In the genomic region with DNA sequence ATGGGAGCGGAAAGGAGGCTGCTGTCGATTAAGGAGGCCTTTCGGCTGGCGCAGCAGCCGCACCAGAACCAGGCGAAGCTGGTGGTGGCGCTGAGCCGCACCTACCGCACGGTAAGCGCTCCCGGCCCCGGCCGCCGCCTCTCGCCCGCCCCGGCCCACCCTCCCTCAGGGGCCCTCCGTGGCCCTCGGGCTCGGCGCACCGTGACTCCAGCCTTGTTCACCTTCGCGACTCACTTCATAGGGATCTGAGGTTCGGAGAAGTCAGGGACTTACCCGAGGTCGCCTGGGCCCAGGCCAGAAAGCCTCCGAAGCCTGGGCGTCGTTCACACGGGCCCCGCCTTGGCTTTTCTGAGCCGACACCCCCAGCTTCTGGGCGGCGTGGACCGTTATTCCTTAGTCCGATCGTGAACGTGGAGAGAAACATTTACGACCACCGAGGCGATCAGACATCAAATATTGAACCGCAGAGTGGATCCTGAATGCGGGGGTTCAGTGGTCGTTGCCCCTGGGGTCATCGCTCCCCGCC, we compare ENCODE assay signal across 8 cellular contexts. TPM values are rescaled to one million over a fixed set of nuclear protein-coding genes. Genes with fewer than 3 reads are reported as not detected.
DNase-seq lines count a peak whose midpoint lies in the region; ATAC-seq and TF ChIP-seq lines count a peak whose summit lies in the region.

No MANE protein-coding gene starts in this region.

- H3K9me2 ChIP-seq in GM23248 (ENCODE audit: insufficient read depth) (no peaks in the 10 kb centered on the region), Karpas-422 (replicated peaks; ENCODE audit: insufficient read depth, low read length) (no peaks in the 10 kb centered on the region)

- H3K9me3 ChIP-seq in GM23248 (ENCODE audit: low read depth) (no peaks in the 10 kb centered on the region), Karpas-422 (ENCODE audit: low read length) (no peaks in the 10 kb centered on the region), body of pancreas (no peaks in the 10 kb centered on the region), transverse colon (no peaks in the 10 kb centered on the region)

- TF ChIP-seq CTCF in body of pancreas (IDR thresholded peaks at IDR 0.05) (no peak), lower leg skin (IDR thresholded peaks at IDR 0.05) (no peak), transverse colon (IDR thresholded peaks at IDR 0.05) (no peak)

- peak; percentile 7 for ATAC-seq in body of pancreas

- H2AFZ ChIP-seq in GM23248, result peak overlapping the region; percentile 95
- no peak overlapping the region for H2AFZ ChIP-seq in Karpas-422 (ENCODE audit: low read length)

- H3K4me2 ChIP-seq in GM23248 (ENCODE audit: unreplicated experiment) (peak overlapping the region; percentile 97), Karpas-422 (ENCODE audit: low read depth, low read length, poor library complexity, severe bottlenecking) (peak overlapping the region; percentile 80)

- H4K20me1 ChIP-seq in GM23248 (ENCODE audit: insufficient read depth) (peaks cover 10% of the 10 kb centered on the region; the same call in 1 of the 2 replicates), Karpas-422 (ENCODE audit: insufficient read depth, low read depth, low read length) (peaks cover 35% of the 10 kb centered on the region)

- peaks cover 4% of the 10 kb centered on the region; the same call in 1 of the 2 replicates for H3K36me3 ChIP-seq in GM23248 (ENCODE audit: low read depth)
- peaks cover 57% of the 10 kb centered on the region for H3K36me3 ChIP-seq in Karpas-422 (ENCODE audit: insufficient read depth, low read length)
- no peaks in the 10 kb centered on the region for H3K36me3 ChIP-seq in body of pancreas (replicated peaks in 1 of 2; ENCODE audit: insufficient read depth in 1 of 2, low read depth in 2 of 2)
- H3K36me3 ChIP-seq in transverse colon, result no peaks in the 10 kb centered on the region

- H3K27ac ChIP-seq in GM23248 (peak overlapping the region; percentile 29), Karpas-422 (ENCODE audit: low read length) (peak overlapping the region; percentile 64), body of pancreas (peak overlapping the region in 1 of 4 donors; percentile 95), transverse colon (peak overlapping the region in 3 of 4 donors; percentile 55 to 99 (median 96))

- in situ Hi-C loops in GM23248 (cut with MboI) (loop anchor here (25.0 kb wide), 1 partner anchor 249 kb away; no protein-coding TSS in a partner anchor), transverse colon (cut with MboI; ENCODE audit: low pct_ligation_motif_present in 1 of 4, low pct_unique_long_range_greater_than_20kb in 1 of 4, low sequenced_read_pairs in 3 of 4) (loop anchor here in 3 of 4 donors (25.0 kb wide), 3 partner anchors 224 to 776 kb away; a partner anchor contains a TSS)

- H3K9ac ChIP-seq in GM23248 (peak overlapping the region; percentile 84), Karpas-422 (ENCODE audit: low read length) (peak overlapping the region; percentile 84)

- DNase-seq in DMS 273 (lab: John Stamatoyannopoulos, UW; ENCODE audit: unreplicated experiment), result peak; percentile 72
- DNase-seq in DMS 273 treated with DMSO at 0.1 percent for 48 hours (lab: John Stamatoyannopoulos, UW), result no peak
- peak; percentile 75 for DNase-seq in GM23248
- DNase-seq in Karpas-422, result no peak
- DNase-seq in body of pancreas, result peak in 2 of 4 donors; percentile 7 to 17
- DNase-seq in lower leg skin (ENCODE audit: low spot score in 2 of 2), result peak in 1 of 2 donors; percentile 85
- peak; percentile 18 for DNase-seq in transverse colon
- DNase-seq in NCI-H2196 (lab: John Stamatoyannopoulos, UW; ENCODE audit: unreplicated experiment), result no peak

- H3K79me2 ChIP-seq in GM23248 (ENCODE audit: insufficient read depth), result peaks cover 93% of the 10 kb centered on the region
- peaks cover 96% of the 10 kb centered on the region for H3K79me2 ChIP-seq in Karpas-422 (ENCODE audit: low read length)

- 1 to 2% methylated on average over 33 to 46 of the region's 48 CpGs for WGBS in GM23248 (ENCODE audit: low coverage in 1 of 2, low lambda C conversion rate in 2 of 2, missing lambda C conversion rate in 2 of 2), 2 experiments
- 1 to 7% methylated on average over 8 to 45 of the region's 48 CpGs for WGBS in body of pancreas, 2 donors
- WGBS in lower leg skin, 2 donors, result 1 to 2% methylated on average over 28 to 43 of the region's 48 CpGs
- WGBS in transverse colon (ENCODE audit: low coverage in 1 of 2), 2 donors, result 1% methylated on average over 22 of the region's 48 CpGs; no CpG with 5 or more reads in 1 of the 2 donors

- H3K27me3 ChIP-seq in GM23248 (replicated peaks; ENCODE audit: insufficient read depth), result no peaks in the 10 kb centered on the region
- H3K27me3 ChIP-seq in Karpas-422 (ENCODE audit: low read length), result no peaks in the 10 kb centered on the region
- no peaks in the 10 kb centered on the region for H3K27me3 ChIP-seq in body of pancreas
- no peaks in the 10 kb centered on the region for H3K27me3 ChIP-seq in transverse colon

- H3K4me3 ChIP-seq in GM23248 (peak overlapping the region; percentile 97), Karpas-422 (ENCODE audit: low read length) (peak overlapping the region; percentile 93), body of pancreas (peak overlapping the region; percentile 28 to 53), lower leg skin (ENCODE audit: low read depth, poor library complexity, severe bottlenecking) (peak overlapping the region; percentile 31), transverse colon (peak overlapping the region; percentile 45 to 89 (median 72))

- peaks cover 61% of the 10 kb centered on the region for H3K4me1 ChIP-seq in GM23248 (ENCODE audit: insufficient read depth)
- peaks cover 48% of the 10 kb centered on the region for H3K4me1 ChIP-seq in Karpas-422 (ENCODE audit: low read length)
- H3K4me1 ChIP-seq in body of pancreas, result peaks cover 31% of the 10 kb centered on the region
- peaks cover 16 to 47% (median 39%) of the 10 kb centered on the region in 4 donors for H3K4me1 ChIP-seq in transverse colon

- no peak for TF ChIP-seq EP300 in transverse colon (IDR thresholded peaks at IDR 0.05; ENCODE audit: low read depth)

- intact Hi-C loops in body of pancreas (cut with DNase I) (loop anchor here (10.0 kb wide), 1 partner anchor 784 kb away; no protein-coding TSS in a partner anchor), lower leg skin (cut with DNase I; ENCODE audit: low total_unique reads) (loop anchor here (10.0 kb wide), 2 partner anchors 554 to 784 kb away; no protein-coding TSS in a partner anchor), transverse colon (cut with DNase I; ENCODE audit: low total_unique reads) (loop anchor here (10.0 kb wide), 1 partner anchor 784 kb away; no protein-coding TSS in a partner anchor)

- no peak for TF ChIP-seq POLR2A in body of pancreas (IDR thresholded peaks at IDR 0.05)
- no peak for TF ChIP-seq POLR2A in lower leg skin (IDR thresholded peaks at IDR 0.05)
- TF ChIP-seq POLR2A in transverse colon (IDR thresholded peaks at IDR 0.05), result no peak

- peaks cover 12% of the 10 kb centered on the region; the same call in 1 of the 2 replicates for H3F3A ChIP-seq in GM23248 (ENCODE audit: insufficient read depth)

RNA-seq across cellular contexts. Expression of a gene that starts 0.4 kb away (rescaled TPM):
- total RNA-seq in GM23248 (2014; rRNA removed; shearing (Covaris generic)), result 15.6 and 18.5 TPM in 2 replicates
- polyA plus RNA-seq in GM23248 (2016; fragmentation: Nextera tagmentation; extraction: Ambion mirVana), result 13.1 and 14.0 TPM in 2 replicates
- total RNA-seq in Karpas-422 (2014; rRNA removed; shearing (Covaris generic); ENCODE audit: low replicate concordance), result 21.0 and 46.3 TPM in 2 replicates
- total RNA-seq in body of pancreas, result under 1 TPM; 0.26 to 0.33 TPM
- total RNA-seq in lower leg skin, result 1 to 10 TPM in 3 of 4 donors, under 1 TPM in 1; 0.34 to 5.3 (median 1.8) TPM
- 1 to 10 TPM in 1 of 4 donors, under 1 TPM in 2, not detected in 1; 0.48 to 3.2 (median 0.96) TPM for total RNA-seq in transverse colon

RNA-seq across cellular contexts. Expression of a gene that starts 0.6 kb away (rescaled TPM):
- total RNA-seq in GM23248 (2014; rRNA removed; shearing (Covaris generic)), result 22.1 and 24.4 TPM in 2 replicates
- polyA plus RNA-seq in GM23248 (2016; fragmentation: Nextera tagmentation; extraction: Ambion mirVana), result 11.2 and 11.8 TPM in 2 replicates
- 54.0 and 69.4 TPM in 2 replicates for total RNA-seq in Karpas-422 (2014; rRNA removed; shearing (Covaris generic); ENCODE audit: low replicate concordance)
- total RNA-seq in body of pancreas, result 10 to 100 TPM; 10.9 to 15.6 TPM
- 10 to 100 TPM; 28.3 to 36.1 (median 31.9) TPM for total RNA-seq in lower leg skin
- total RNA-seq in transverse colon, result 10 to 100 TPM in 3 of 4 donors, 1 to 10 TPM in 1; 9.0 to 23.3 (median 16.7) TPM

RNA-seq across cellular contexts. Expression of a gene that starts 29.7 kb away (rescaled TPM):
- not detected in 2 replicates for total RNA-seq in GM23248 (2014; rRNA removed; shearing (Covaris generic))
- polyA plus RNA-seq in GM23248 (2016; fragmentation: Nextera tagmentation; extraction: Ambion mirVana), result 0.04 and 0.06 TPM in 2 replicates
- not detected in 2 replicates for total RNA-seq in Karpas-422 (2014; rRNA removed; shearing (Covaris generic); ENCODE audit: low replicate concordance)
- total RNA-seq in body of pancreas (not detected), lower leg skin (under 1 TPM in 2 of 4 donors, not detected in 2; 0.07 to 0.13 TPM), transverse colon (under 1 TPM; 0.14 to 0.75 (median 0.18) TPM)

Comparison
In these comparisons a context has a peak if more than half of its experiments do, and no peak if none do; other contexts are left out.
1. DNase-seq: peak in DMS 273 (single experiment), GM23248 (single experiment) and transverse colon (single experiment); none in DMS 273 treated with DMSO at 0.1 percent for 48 hours (single experiment), Karpas-422 (single experiment) and NCI-H2196 (single experiment).
2. H3K4me3 ChIP-seq: peak in every context shown above with its lines; median percentile 97 in GM23248; 93 in Karpas-422; 72 in transverse colon; 40 in body of pancreas; 31 in lower leg skin.